8 cellular contexts compared by ENCODE assay signal in genomic region chr12:110270125-110270962, GRCh38. TPM values are rescaled to one million over a fixed set of nuclear protein-coding genes. Genes with fewer than 3 reads are reported as not detected.
DNase-seq lines count a peak whose midpoint lies in the region; ATAC-seq and TF ChIP-seq lines count a peak whose summit lies in the region.

No MANE protein-coding gene starts in this region.

- H3K4me1 ChIP-seq in HUES48 (ENCODE audit: control insufficient read depth, insufficient read depth, low read length): peaks cover 33% of the 10 kb centered on the region
- H3K4me1 ChIP-seq in gastrocnemius medialis: peaks cover 45 to 58% of the 10 kb centered on the region in 2 donors

- no peaks in the 10 kb centered on the region for H3K4me1 Mint-ChIP-seq in activated CD8-positive, alpha-beta T cell treated with anti-CD3 and anti-CD28 coated beads, Interleukin-2, amount 10 ng/mL, durations not matched to agents 7 days and 5 days (ENCODE audit: low read depth)

- CTCF ChIA-PET in activated CD8-positive, alpha-beta T cell treated with anti-CD3 and anti-CD28 coated beads, Interleukin-2, amount 10 ng/mL, durations not matched to agents 7 days and 5 days (lab: Charles Lee): no interaction called here

- peak; percentile 79 to 86 for ATAC-seq in gastrocnemius medialis
- no peak for ATAC-seq in HG03354 (IDR thresholded peaks at IDR 0.05; ENCODE audit: poor library complexity, severe bottlenecking, unreplicated experiment)
- ATAC-seq in HG03025 (IDR thresholded peaks at IDR 0.05; ENCODE audit: low FRiP score, unreplicated experiment): no peak
- no peak for ATAC-seq in activated CD8-positive, alpha-beta T cell treated with anti-CD3 and anti-CD28 coated beads, Interleukin-2, amount 10 ng/mL, durations not matched to agents 7 days and 5 days
- ATAC-seq in HG03280 (IDR thresholded peaks at IDR 0.05; ENCODE audit: unreplicated experiment): no peak

- H3K36me3 Mint-ChIP-seq in activated CD8-positive, alpha-beta T cell treated with anti-CD3 and anti-CD28 coated beads, Interleukin-2, amount 10 ng/mL, durations not matched to agents 7 days and 5 days (ENCODE audit: low read depth): no peaks in the 10 kb centered on the region

- intact Hi-C loops in gastrocnemius medialis (cut with DNase I; ENCODE audit: low total_unique reads): loop anchor here (1.0 kb wide), 3 partner anchors 17 to 161 kb away; no protein-coding TSS in a partner anchor

- H3K27me3 ChIP-seq in HUES48 (ENCODE audit: control insufficient read depth, insufficient read depth, low read length): no peaks in the 10 kb centered on the region
- H3K27me3 ChIP-seq in gastrocnemius medialis: no peaks in the 10 kb centered on the region

- H3K9me3 ChIP-seq in HUES48 (ENCODE audit: control insufficient read depth, insufficient read depth, low read length) (no peaks in the 10 kb centered on the region), gastrocnemius medialis (no peaks in the 10 kb centered on the region)

- TF ChIP-seq POLR2A in gastrocnemius medialis (IDR thresholded peaks at IDR 0.05): peak; percentile 51 to 52

- H3K27ac ChIP-seq in HUES48 (ENCODE audit: low read depth, low read length): peak overlapping the region; percentile 70
- peak overlapping the region; percentile 82 to 91 (median 88) for H3K27ac ChIP-seq in gastrocnemius medialis

- H3K4me3 ChIP-seq in HUES48 (ENCODE audit: low read depth, low read length) (no peak overlapping the region; the same call in 1 of the 2 replicates), fibroblast of villous mesenchyme (ENCODE audit: low read depth, low read length) (no peak overlapping the region), gastrocnemius medialis (peak overlapping the region in 1 of 4 donors; percentile 18)

- H3K9ac ChIP-seq in HUES48 (ENCODE audit: low read depth, low read length): no peak overlapping the region

- peaks cover 38% of the 10 kb centered on the region for H3K27me3 Mint-ChIP-seq in activated CD8-positive, alpha-beta T cell treated with anti-CD3 and anti-CD28 coated beads, Interleukin-2, amount 10 ng/mL, durations not matched to agents 7 days and 5 days (ENCODE audit: low read depth)

- H3K9me3 Mint-ChIP-seq in activated CD8-positive, alpha-beta T cell treated with anti-CD3 and anti-CD28 coated beads, Interleukin-2, amount 10 ng/mL, durations not matched to agents 7 days and 5 days (ENCODE audit: insufficient read depth): no peaks in the 10 kb centered on the region

- POLR2A ChIA-PET in activated CD8-positive, alpha-beta T cell treated with anti-CD3 and anti-CD28 coated beads, Interleukin-2, amount 10 ng/mL, durations not matched to agents 7 days and 5 days (lab: Charles Lee): interaction anchor here (1.2 kb wide), 1 partner anchor 10 kb away, joined by 4 read pairs; the partner anchor contains the start of gene ATP2A2

- DNase-seq in RPMI7951 (ENCODE audit: low read depth): peak; percentile 79
- DNase-seq in fibroblast of villous mesenchyme (ENCODE audit: low read depth): peak; percentile 85
- DNase-seq in gastrocnemius medialis: peak; percentile 87 to 94
- DNase-seq in activated CD8-positive, alpha-beta T cell treated with anti-CD3 and anti-CD28 coated beads, Interleukin-2, amount 10 ng/mL, durations not matched to agents 7 days and 5 days: no peak

- no peak overlapping the region for H3K4me3 Mint-ChIP-seq in activated CD8-positive, alpha-beta T cell treated with anti-CD3 and anti-CD28 coated beads, Interleukin-2, amount 10 ng/mL, durations not matched to agents 7 days and 5 days

- no peak overlapping the region for H3K27ac Mint-ChIP-seq in activated CD8-positive, alpha-beta T cell treated with anti-CD3 and anti-CD28 coated beads, Interleukin-2, amount 10 ng/mL, durations not matched to agents 7 days and 5 days

- TF ChIP-seq CTCF in fibroblast of villous mesenchyme (IDR thresholded peaks at IDR 0.05; ENCODE audit: insufficient read depth, low read depth, low read length): no peak
- TF ChIP-seq CTCF in gastrocnemius medialis (IDR thresholded peaks at IDR 0.05 in 4 of 5, conservative IDR thresholded peaks at IDR 0.05 in 1 of 5): no peak

- no peaks in the 10 kb centered on the region for H3K36me3 ChIP-seq in HUES48 (ENCODE audit: control insufficient read depth, insufficient read depth, low read length)
- H3K36me3 ChIP-seq in gastrocnemius medialis: no peaks in the 10 kb centered on the region

- in situ Hi-C loops in gastrocnemius medialis (cut with MboI; ENCODE audit: low sequenced_read_pairs in 4 of 4): no loop called here

RNA-seq across cellular contexts. Expression of gene ATP2A2, which starts 10.7 kb away (rescaled TPM):
- total RNA-seq in RPMI7951 (2014; rRNA removed; shearing (Covaris generic)): 68.5 and 75.7 TPM in 2 replicates
- total RNA-seq in fibroblast of villous mesenchyme: 221 and 247 TPM in 2 replicates
- total RNA-seq in gastrocnemius medialis: 1,000 to 10,000 TPM in 2 of 4 donors, 100 to 1,000 TPM in 2; 788 to 1,983 (median 1,302) TPM
- total RNA-seq in activated CD8-positive, alpha-beta T cell treated with anti-CD3 and anti-CD28 coated beads, Interleukin-2, amount 10 ng/mL, durations not matched to agents 7 days and 5 days: 100 to 1,000 TPM; 130 to 132 TPM

Comparison
In these comparisons a context has a peak if more than half of its experiments do, and no peak if none do; other contexts are left out.
1. ATAC-seq: peak in gastrocnemius medialis (2 of 2); none in HG03354 (single experiment), HG03025 (single experiment), activated CD8-positive, alpha-beta T cell treated with anti-CD3 and anti-CD28 coated beads, Interleukin-2, amount 10 ng/mL, durations not matched to agents 7 days and 5 days (single experiment) and HG03280 (single experiment).